In genomic region chr11:16964501-16964900, GRCh38 we compare ENCODE assay signal across 5 cellular contexts.
"Had no signal": no experiment of that assay in that cellular context is flagged by ENCODE, and none has a peak within 500 bp of the region (broad histone marks: within the 10 kb centered on the region; RNA-seq: fewer than 3 reads in every experiment).

No MANE protein-coding gene starts in this region.

- H3K4me3 ChIP-seq: GM23338 had no signal

- H3K4me2 ChIP-seq: GM23338 had no signal

- H2AFZ ChIP-seq: GM23338 had no signal

- DNase-seq: H9, HCEC 1CT had no signal

- ATAC-seq: GM23338, HepG2 had no signal

- H3K27ac ChIP-seq: HL-60 had no signal
